6 cellular contexts compared by ENCODE assay signal in the genomic region with DNA sequence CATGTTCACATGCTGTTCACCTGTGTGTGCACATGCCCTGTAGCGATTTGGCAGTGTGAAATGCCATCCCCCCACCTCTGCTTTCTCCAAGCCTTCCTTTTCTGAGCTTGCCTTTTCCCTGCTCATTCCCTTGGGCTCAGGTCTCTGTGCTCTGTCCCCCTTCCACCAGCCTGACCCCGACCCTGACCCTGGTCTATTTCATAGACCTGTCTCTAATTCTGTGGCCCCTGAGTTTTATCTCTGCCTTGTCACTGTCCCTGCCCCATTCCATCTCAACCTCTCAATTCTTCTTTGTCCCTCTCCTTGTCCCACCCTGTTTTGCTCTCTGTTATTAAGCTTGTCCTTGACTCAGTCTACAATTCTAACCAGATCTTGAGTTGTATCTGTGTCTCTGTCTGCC. TPM values are rescaled to one million over a fixed set of nuclear protein-coding genes. Genes with fewer than 3 reads are reported as not detected.
DNase-seq lines count a peak whose midpoint lies in the region; ATAC-seq and TF ChIP-seq lines count a peak whose summit lies in the region.

No MANE protein-coding gene starts in this region.

- intact Hi-C loops in HCT116 (cut with micrococcal nuclease) (no loop called here), breast epithelium (cut with DNase I; ENCODE audit: low total_unique reads) (no loop called here)

- TF ChIP-seq CTCF in HCT116 (IDR thresholded peaks at IDR 0.05 in 2 of 3, conservative IDR thresholded peaks at IDR 0.05 in 1 of 3; ENCODE audit: borderline replicate concordance in 1 of 3, insufficient read depth in 1 of 3, low read depth in 2 of 3, low read length in 2 of 3) (no peak), breast epithelium (IDR thresholded peaks at IDR 0.05) (no peak)

- no peaks in the 10 kb centered on the region for H3K9me3 Mint-ChIP-seq in natural killer cell treated with Interleukin-12 subunit alpha and Interleukin-12 subunit beta and Interleukin-15 and Interleukin-18, amount 100 ng/mL, for 72 hours

- peaks cover 18 to 30% of the 10 kb centered on the region in 2 experiments for H3K4me1 ChIP-seq in HCT116 (ENCODE audit: control insufficient read depth in 1 of 2, insufficient read depth in 2 of 2, low read length in 2 of 2)
- H3K4me1 ChIP-seq in breast epithelium: no peaks in the 10 kb centered on the region

- no peak overlapping the region for H2AFZ ChIP-seq in HCT116 (ENCODE audit: low read depth, low read length, poor library complexity, severe bottlenecking)

- TSS peak; percentile 71 for BruUV-seq in HCT116 (replicated peaks; lab: Mats Ljungman, UMichigan)

- peak overlapping the region; percentile 56 to 61 for H3K4me3 ChIP-seq in HCT116 (replicated peaks in 1 of 2; ENCODE audit: low read depth in 1 of 2, low read length in 2 of 2)
- H3K4me3 ChIP-seq in breast epithelium: peak overlapping the region; percentile 41 to 73 (median 60)

- POLR2A ChIA-PET in HCT116 (lab: Charles Lee): interaction anchor here (0.6 to 2.0 kb wide), 3 partner anchors 44 to 1743 kb away, joined by 6 to 10 read pairs (median 8); a partner anchor contains a TSS

- peak; percentile 26 for ATAC-seq in HCT116
- ATAC-seq in natural killer cell treated with Interleukin-12 subunit alpha and Interleukin-12 subunit beta and Interleukin-15 and Interleukin-18, amount 100 ng/mL, for 72 hours: no peak
- ATAC-seq in HG02973 (IDR thresholded peaks at IDR 0.05; ENCODE audit: unreplicated experiment): no peak

- H4K20me1 ChIP-seq in HCT116 (ENCODE audit: insufficient read depth): no peaks in the 10 kb centered on the region

- no peaks in the 10 kb centered on the region for H3K27me3 Mint-ChIP-seq in natural killer cell treated with Interleukin-12 subunit alpha and Interleukin-12 subunit beta and Interleukin-15 and Interleukin-18, amount 100 ng/mL, for 72 hours

- peak overlapping the region; percentile 85 for H3K4me2 ChIP-seq in HCT116 (ENCODE audit: low read length)

- TF ChIP-seq POLR2A in HCT116 (IDR thresholded peaks at IDR 0.05; ENCODE audit: borderline replicate concordance, extremely low read depth, insufficient read depth, insufficient read length) (no peak), breast epithelium (IDR thresholded peaks at IDR 0.05) (no peak)

- no peak for DNase-seq in HCT116 (ENCODE audit: low read depth, low spot score)
- DNase-seq in breast epithelium (ENCODE audit: low spot score in 2 of 2): no peak
- peak; percentile 39 for DNase-seq in natural killer cell treated with Interleukin-12 subunit alpha and Interleukin-12 subunit beta and Interleukin-15 and Interleukin-18, amount 100 ng/mL, for 72 hours (ENCODE audit: low spot score)
- DNase-seq in DMS114 treated with DMSO at 0.1 percent for 48 hours (lab: John Stamatoyannopoulos, UW; ENCODE audit: unreplicated experiment): no peak
- no peak for DNase-seq in NCI-H510A treated with DMSO at 0.1 percent for 48 hours (lab: John Stamatoyannopoulos, UW)

- peak overlapping the region; percentile 48 to 62 for H3K27ac Mint-ChIP-seq in natural killer cell treated with Interleukin-12 subunit alpha and Interleukin-12 subunit beta and Interleukin-15 and Interleukin-18, amount 100 ng/mL, for 72 hours

- no peaks in the 10 kb centered on the region for H3K9me2 ChIP-seq in HCT116 (ENCODE audit: insufficient read depth)

- CTCF ChIA-PET in HCT116 (lab: Charles Lee): interaction anchor here (0.7 to 1.4 kb wide), 4 partner anchors 11 to 160 kb away, joined by 4 to 6 read pairs (median 5); no protein-coding TSS in a partner anchor

- H3K9me3 ChIP-seq in HCT116 (ENCODE audit: control insufficient read depth in 1 of 2, insufficient read depth in 1 of 2, low read depth in 1 of 2, low read length in 2 of 2) (no peaks in the 10 kb centered on the region), breast epithelium (no peaks in the 10 kb centered on the region)

- H3K4me1 Mint-ChIP-seq in natural killer cell treated with Interleukin-12 subunit alpha and Interleukin-12 subunit beta and Interleukin-15 and Interleukin-18, amount 100 ng/mL, for 72 hours (ENCODE audit: low read depth in 2 of 2): peaks cover 27 to 35% of the 10 kb centered on the region in 2 donors

- peak overlapping the region; percentile 91 for H3K4me3 Mint-ChIP-seq in natural killer cell treated with Interleukin-12 subunit alpha and Interleukin-12 subunit beta and Interleukin-15 and Interleukin-18, amount 100 ng/mL, for 72 hours

- no peaks in the 10 kb centered on the region; the same call in 1 of the 2 replicates for H3K79me2 ChIP-seq in HCT116 (ENCODE audit: insufficient read depth, low read length)

- RAD21 ChIA-PET in HCT116 (lab: Charles Lee; ENCODE audit: low non-redundant PET in 1 of 2, low total read pairs in 2 of 2, uncharacterized antibody in 2 of 2, unreplicated experiment in 2 of 2): interaction anchor here in 1 of 2 experiments (0.6 kb wide), 1 partner anchor 90 kb away, joined by 3 read pairs; no protein-coding TSS in a partner anchor

- H3K27me3 ChIP-seq in HCT116 (ENCODE audit: insufficient read depth, low read length) (no peaks in the 10 kb centered on the region), breast epithelium (no peaks in the 10 kb centered on the region)

- TF ChIP-seq RAD21 in HCT116 (IDR thresholded peaks at IDR 0.05; ENCODE audit: low read depth): no peak

- H3K36me3 ChIP-seq in HCT116 (ENCODE audit: control insufficient read depth in 1 of 2, insufficient read depth in 2 of 2, low read length in 2 of 2) (no peaks in the 10 kb centered on the region), breast epithelium (no peaks in the 10 kb centered on the region)

- H3K27ac ChIP-seq in HCT116 (ENCODE audit: low read depth, low read length) (peak overlapping the region; percentile 66), breast epithelium (peak overlapping the region; percentile 84 to 92)

- no peaks in the 10 kb centered on the region for H3K36me3 Mint-ChIP-seq in natural killer cell treated with Interleukin-12 subunit alpha and Interleukin-12 subunit beta and Interleukin-15 and Interleukin-18, amount 100 ng/mL, for 72 hours

- peak overlapping the region; percentile 66 for H3K9ac ChIP-seq in HCT116 (ENCODE audit: low read length)

TF ChIP-seq in HCT116, 20 proteins besides CTCF, POLR2A, EP300 and RAD21 (continues in another document):
- TF ChIP-seq SP1 (IDR thresholded peaks at IDR 0.05; ENCODE audit: low read depth) (no peak), YY1 (IDR thresholded peaks at IDR 0.05; ENCODE audit: extremely low read depth, insufficient replicate concordance, low read depth, low read length) (no peak), ZNF274 (IDR thresholded peaks at IDR 0.05; ENCODE audit: low read depth, low read length) (no peak), JUND (IDR thresholded peaks at IDR 0.05) (no peak), CBX3 (IDR thresholded peaks at IDR 0.05; ENCODE audit: low read depth) (no peak), SIN3A (IDR thresholded peaks at IDR 0.05; ENCODE audit: low read depth) (no peak), CEBPB (IDR thresholded peaks at IDR 0.05; ENCODE audit: low read depth) (no peak), POLR2AphosphoS5 (IDR thresholded peaks at IDR 0.05; ENCODE audit: low read depth, low read length) (no peak), TCF7L2 (IDR thresholded peaks at IDR 0.05; ENCODE audit: borderline replicate concordance, extremely low read depth, insufficient read depth, insufficient read length) (no peak), FOSL1 (IDR thresholded peaks at IDR 0.05; ENCODE audit: low read depth) (no peak), ZFX (IDR thresholded peaks at IDR 0.05) (no peak), EZH2 (IDR thresholded peaks at IDR 0.05) (no peak), EGR1 (IDR thresholded peaks at IDR 0.05; ENCODE audit: low read depth) (no peak)
- TF ChIP-seq, protein P1, sequence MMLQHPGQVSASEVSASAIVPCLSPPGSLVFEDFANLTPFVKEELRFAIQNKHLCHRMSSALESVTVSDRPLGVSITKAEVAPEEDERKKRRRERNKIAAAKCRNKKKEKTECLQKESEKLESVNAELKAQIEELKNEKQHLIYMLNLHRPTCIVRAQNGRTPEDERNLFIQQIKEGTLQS (IDR thresholded peaks at IDR 0.05): no peak
- TF ChIP-seq, protein P2, sequence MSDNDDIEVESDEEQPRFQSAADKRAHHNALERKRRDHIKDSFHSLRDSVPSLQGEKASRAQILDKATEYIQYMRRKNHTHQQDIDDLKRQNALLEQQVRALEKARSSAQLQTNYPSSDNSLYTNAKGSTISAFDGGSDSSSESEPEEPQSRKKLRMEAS (IDR thresholded peaks at IDR 0.05): no peak

RNA-seq across cellular contexts. Expression of a gene that starts 0.7 kb away (rescaled TPM):
- 15.1 TPM for total RNA-seq in HCT116 (2021; ENCODE audit: unreplicated experiment)
- polyA plus RNA-seq in HCT116 (2012): 10.4 and 10.6 TPM in 2 replicates
- 10 to 100 TPM in 1 of 3 donors, 1 to 10 TPM in 2; 2.6 to 12.1 (median 5.9) TPM for total RNA-seq in breast epithelium
- 10 to 100 TPM; 17.5 to 22.6 TPM for total RNA-seq in natural killer cell treated with Interleukin-12 subunit alpha and Interleukin-12 subunit beta and Interleukin-15 and Interleukin-18, amount 100 ng/mL, for 72 hours

RNA-seq across cellular contexts. Expression of a gene that starts 30.1 kb away (rescaled TPM):
- total RNA-seq in HCT116 (2021; ENCODE audit: unreplicated experiment) (37.2 TPM), breast epithelium (10 to 100 TPM; 18.1 to 32.1 (median 24.3) TPM)
- polyA plus RNA-seq in HCT116 (2012): 29.5 and 30.8 TPM in 2 replicates
- total RNA-seq in natural killer cell treated with Interleukin-12 subunit alpha and Interleukin-12 subunit beta and Interleukin-15 and Interleukin-18, amount 100 ng/mL, for 72 hours: 10 to 100 TPM; 35.6 to 56.4 TPM

RNA-seq across cellular contexts. Expression of a gene that starts 44.5 kb away (rescaled TPM):
- total RNA-seq in HCT116 (2021; ENCODE audit: unreplicated experiment): 8.7 TPM
- 5.1 and 5.4 TPM in 2 replicates for polyA plus RNA-seq in HCT116 (2012)
- 1 to 10 TPM; 1.3 to 4.3 (median 4.0) TPM for total RNA-seq in breast epithelium
- total RNA-seq in natural killer cell treated with Interleukin-12 subunit alpha and Interleukin-12 subunit beta and Interleukin-15 and Interleukin-18, amount 100 ng/mL, for 72 hours: 10 to 100 TPM in 1 of 2 donors, 1 to 10 TPM in 1; 8.1 to 39.3 TPM

RNA-seq across cellular contexts. Expression of a gene that starts 44.6 kb away (rescaled TPM):
- 91.9 TPM for total RNA-seq in HCT116 (2021; ENCODE audit: unreplicated experiment)
- polyA plus RNA-seq in HCT116 (2012): 91.2 and 93.8 TPM in 2 replicates
- 10 to 100 TPM; 50.2 to 52.5 (median 52.1) TPM for total RNA-seq in breast epithelium
- 100 to 1,000 TPM in 1 of 2 donors, 10 to 100 TPM in 1; 80.0 to 128 TPM for total RNA-seq in natural killer cell treated with Interleukin-12 subunit alpha and Interleukin-12 subunit beta and Interleukin-15 and Interleukin-18, amount 100 ng/mL, for 72 hours
